Comparison of ENCODE assay signal across 15 cellular contexts in the genomic region with DNA sequence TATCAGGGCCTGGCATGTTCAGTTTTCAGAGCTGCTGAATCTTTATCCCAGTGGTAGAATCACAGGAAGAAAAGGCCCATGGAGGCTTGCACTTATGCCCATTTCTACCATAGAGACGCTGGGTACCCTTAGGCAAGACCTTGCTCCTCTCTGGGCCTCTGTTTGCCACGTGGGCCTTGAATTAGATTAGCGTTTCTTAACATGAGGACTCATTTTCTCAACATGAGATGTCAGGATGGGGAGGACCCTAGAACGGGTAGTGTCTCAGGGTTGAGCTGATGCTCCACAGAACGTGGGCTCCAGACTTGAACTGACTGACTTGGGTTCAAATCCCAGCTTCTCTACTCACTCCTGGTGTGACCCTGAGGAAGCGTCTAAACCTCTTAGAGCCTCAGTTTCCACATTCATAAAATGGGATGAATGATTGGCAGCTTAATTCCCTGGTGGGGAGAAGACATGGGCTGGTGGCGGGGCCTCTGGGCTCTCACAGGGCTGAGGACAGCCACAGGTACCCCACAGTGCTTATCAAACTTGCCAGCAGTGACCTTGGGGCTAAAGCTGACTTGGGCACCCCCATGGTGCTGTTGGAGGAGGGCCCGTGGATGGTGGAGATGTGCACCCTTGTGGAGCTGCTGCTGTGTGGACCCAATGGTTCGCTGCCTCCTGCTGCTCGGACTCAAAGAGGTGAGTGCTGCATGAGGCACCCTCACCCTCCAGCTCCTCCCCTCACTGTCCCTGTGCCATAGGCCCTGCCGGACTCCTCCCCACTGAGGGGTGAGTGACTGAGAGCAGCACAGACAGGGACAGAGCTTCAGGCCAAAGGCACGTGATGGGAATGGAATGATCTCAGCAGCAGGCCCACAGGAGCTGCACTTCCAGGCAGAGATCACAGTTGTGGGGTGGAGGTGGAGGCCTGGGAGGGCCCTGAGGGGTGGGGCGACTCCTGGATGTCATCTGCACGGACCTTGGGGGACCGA. TPM values are rescaled to one million over a fixed set of nuclear protein-coding genes. Genes with fewer than 3 reads are reported as not detected.
A peak's percentile ranks its signal among the peaks of the same experiment; 100 is the strongest.
DNase-seq lines count a peak whose midpoint lies in the region; ATAC-seq and TF ChIP-seq lines count a peak whose summit lies in the region.
"Had no signal": no experiment of that assay in that cellular context is flagged by ENCODE, and none has a peak within 500 bp of the region (broad histone marks: within the 10 kb centered on the region; RNA-seq: fewer than 3 reads in every experiment).

No MANE protein-coding gene starts in this region.

- H3K4me1 ChIP-seq in mucosa of descending colon (ENCODE audit: low read depth) (peaks cover 2% of the 10 kb centered on the region), ovary (ENCODE audit: insufficient read depth) (no peaks in the 10 kb centered on the region)

- DNase-seq in A172 (ENCODE audit: low spot score) (peak; percentile 45), EH (ENCODE audit: low read depth) (peak; percentile 14), left lobe of liver (ENCODE audit: low spot score) (peak; percentile 33), mucosa of descending colon (no peak), NCI-H446 (lab: John Stamatoyannopoulos, UW) (no peak), ovary (no peak), HEK293T (ENCODE audit: extremely low spot score) (no peak)
- DNase-seq in activated CD8-positive, alpha-beta memory T cell treated with anti-CD3 and anti-CD28 coated beads, Interleukin-2, amount 10 ng/mL, durations not matched to agents 7 days and 5 days = peak; percentile 21
- DNase-seq: C1 segment of cervical spinal cord; cerebellar nuclear complex; NCI-H1092; NCI-H524; stimulated activated CD4-positive, alpha-beta T cell treated with anti-CD3 and anti-CD28 coated beads, Interleukin-2, amount 100 ng/mL, for 24 hours had no signal

- ATAC-seq in activated CD8-positive, alpha-beta memory T cell treated with anti-CD3 and anti-CD28 coated beads, Interleukin-2, amount 10 ng/mL, durations not matched to agents 7 days and 5 days = no peak
- ATAC-seq in left lobe of liver (no peak), mucosa of descending colon (no peak)

- peaks cover 8% of the 10 kb centered on the region for H3K9me3 Mint-ChIP-seq in activated CD8-positive, alpha-beta memory T cell treated with anti-CD3 and anti-CD28 coated beads, Interleukin-2, amount 10 ng/mL, durations not matched to agents 7 days and 5 days (ENCODE audit: low read depth)

- peaks cover 8% of the 10 kb centered on the region for H3K36me3 Mint-ChIP-seq in activated CD8-positive, alpha-beta memory T cell treated with anti-CD3 and anti-CD28 coated beads, Interleukin-2, amount 10 ng/mL, durations not matched to agents 7 days and 5 days

- intact Hi-C loops in mucosa of descending colon (cut with DNase I, micrococcal nuclease) (no loop called here), ovary (cut with DNase I) (no loop called here)

- TF ChIP-seq CTCF in mucosa of descending colon (IDR thresholded peaks at IDR 0.05) (no peak), ovary (IDR thresholded peaks at IDR 0.05) (no peak)

- H3K27ac Mint-ChIP-seq in activated CD8-positive, alpha-beta memory T cell treated with anti-CD3 and anti-CD28 coated beads, Interleukin-2, amount 10 ng/mL, durations not matched to agents 7 days and 5 days = no peak overlapping the region

- no peak overlapping the region for H3K27ac ChIP-seq in ovary
- H3K27ac ChIP-seq: esophagus muscularis mucosa, VCaP had no signal

- no peaks in the 10 kb centered on the region for H3K36me3 ChIP-seq in mucosa of descending colon (ENCODE audit: low read depth)
- no peaks in the 10 kb centered on the region for H3K36me3 ChIP-seq in ovary
- H3K36me3 ChIP-seq: esophagus muscularis mucosa had no signal

- H3K4me3 Mint-ChIP-seq in activated CD8-positive, alpha-beta memory T cell treated with anti-CD3 and anti-CD28 coated beads, Interleukin-2, amount 10 ng/mL, durations not matched to agents 7 days and 5 days = no peak overlapping the region

- H3K4me1 Mint-ChIP-seq in activated CD8-positive, alpha-beta memory T cell treated with anti-CD3 and anti-CD28 coated beads, Interleukin-2, amount 10 ng/mL, durations not matched to agents 7 days and 5 days = peaks cover 16% of the 10 kb centered on the region

- no peaks in the 10 kb centered on the region for H3K9me3 ChIP-seq in mucosa of descending colon
- H3K9me3 ChIP-seq in ovary = no peaks in the 10 kb centered on the region
- H3K9me3 ChIP-seq: esophagus muscularis mucosa had no signal

- WGBS in ovary, 3 donors = 79 to 87% (median 79%) methylated on average over 15 of the region's 15 CpGs

- no peaks in the 10 kb centered on the region for H3K27me3 ChIP-seq in ovary

- no peaks in the 10 kb centered on the region for H3K27me3 Mint-ChIP-seq in activated CD8-positive, alpha-beta memory T cell treated with anti-CD3 and anti-CD28 coated beads, Interleukin-2, amount 10 ng/mL, durations not matched to agents 7 days and 5 days

- CTCF ChIA-PET in activated CD8-positive, alpha-beta memory T cell treated with anti-CD3 and anti-CD28 coated beads, Interleukin-2, amount 10 ng/mL, durations not matched to agents 7 days and 5 days (lab: Charles Lee) = interaction anchor here (0.5 to 1.7 kb wide), 6 partner anchors 9 to 120 kb away, joined by 3 to 9 read pairs (median 4); a partner anchor contains a TSS
- CTCF ChIA-PET in HEK293T (lab: Yijun Ruan, JAX) = no interaction called here

- POLR2A ChIA-PET in HEK293T (lab: Yijun Ruan, JAX) = no interaction called here

- TF ChIP-seq POLR2A in ovary (IDR thresholded peaks at IDR 0.05) = no peak

- no peak for TF ChIP-seq EP300 in ovary (IDR thresholded peaks at IDR 0.05)

- no peak overlapping the region for H3K4me3 ChIP-seq in mucosa of descending colon
- no peak overlapping the region for H3K4me3 ChIP-seq in ovary
- H3K4me3 ChIP-seq: esophagus muscularis mucosa had no signal

TF ChIP-seq in HEK293T, 16 proteins besides CTCF, POLR2A, EP300 and RAD21:
- TF ChIP-seq FOXK2 (IDR thresholded peaks at IDR 0.05) (no peak), FOXM1 (IDR thresholded peaks at IDR 0.05; ENCODE audit: borderline replicate concordance) (no peak), ZNF384 (IDR thresholded peaks at IDR 0.05) (no peak), ARNT (IDR thresholded peaks at IDR 0.05) (no peak), FOXA1 (IDR thresholded peaks at IDR 0.05) (no peak), TARDBP (IDR thresholded peaks at IDR 0.05) (no peak), SUZ12 (IDR thresholded peaks at IDR 0.05) (no peak), L3MBTL2 (conservative IDR thresholded peaks at IDR 0.05) (no peak), SP1 (IDR thresholded peaks at IDR 0.05) (no peak)
- TF ChIP-seq, protein P1, sequence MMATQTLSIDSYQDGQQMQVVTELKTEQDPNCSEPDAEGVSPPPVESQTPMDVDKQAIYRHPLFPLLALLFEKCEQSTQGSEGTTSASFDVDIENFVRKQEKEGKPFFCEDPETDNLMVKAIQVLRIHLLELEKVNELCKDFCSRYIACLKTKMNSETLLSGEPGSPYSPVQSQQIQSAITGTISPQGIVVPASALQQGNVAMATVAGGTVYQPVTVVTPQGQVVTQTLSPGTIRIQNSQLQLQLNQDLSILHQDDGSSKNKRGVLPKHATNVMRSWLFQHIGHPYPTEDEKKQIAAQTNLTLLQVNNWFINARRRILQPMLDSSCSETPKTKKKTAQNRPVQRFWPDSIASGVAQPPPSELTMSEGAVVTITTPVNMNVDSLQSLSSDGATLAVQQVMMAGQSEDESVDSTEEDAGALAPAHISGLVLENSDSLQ (IDR thresholded peaks at IDR 0.05) = no peak

RNA-seq across cellular contexts. Expression of a gene that starts 28.2 kb away (rescaled TPM):
- not detected in 2 replicates for total RNA-seq in A172 (2014; rRNA removed; shearing (Covaris generic))
- not detected for total RNA-seq in activated CD8-positive, alpha-beta memory T cell treated with anti-CD3 and anti-CD28 coated beads, Interleukin-2, amount 10 ng/mL, durations not matched to agents 7 days and 5 days
- total RNA-seq in left lobe of liver (not detected), mucosa of descending colon (not detected), ovary (not detected)
- polyA plus RNA-seq in ovary = not detected
- total RNA-seq: esophagus muscularis mucosa had no signal

RNA-seq across cellular contexts. Expression of a gene that starts 31.5 kb away (rescaled TPM):
- not detected in 2 replicates for total RNA-seq in A172 (2014; rRNA removed; shearing (Covaris generic))
- total RNA-seq in activated CD8-positive, alpha-beta memory T cell treated with anti-CD3 and anti-CD28 coated beads, Interleukin-2, amount 10 ng/mL, durations not matched to agents 7 days and 5 days = not detected
- 0.18 TPM for total RNA-seq in left lobe of liver
- total RNA-seq in mucosa of descending colon = not detected
- under 1 TPM in 1 of 7 donors, not detected in 6; 0.26 TPM for total RNA-seq in ovary
- polyA plus RNA-seq in ovary = not detected
- total RNA-seq: esophagus muscularis mucosa had no signal

RNA-seq across cellular contexts. Expression of a gene that starts 55.5 kb away (rescaled TPM):
- total RNA-seq in A172 (2014; rRNA removed; shearing (Covaris generic)) = not detected in 2 replicates
- not detected for total RNA-seq in activated CD8-positive, alpha-beta memory T cell treated with anti-CD3 and anti-CD28 coated beads, Interleukin-2, amount 10 ng/mL, durations not matched to agents 7 days and 5 days
- total RNA-seq in left lobe of liver = not detected
- not detected for total RNA-seq in mucosa of descending colon
- not detected for total RNA-seq in ovary
- polyA plus RNA-seq in ovary = not detected
- total RNA-seq: esophagus muscularis mucosa had no signal

Comparison
In these comparisons a context has a peak if more than half of its experiments do, and no peak if none do; other contexts are left out.
1. DNase-seq: peak in A172 (single experiment), EH (single experiment), activated CD8-positive, alpha-beta memory T cell treated with anti-CD3 and anti-CD28 coated beads, Interleukin-2, amount 10 ng/mL, durations not matched to agents 7 days and 5 days (single experiment) and left lobe of liver (single experiment); none in mucosa of descending colon (0 of 3), NCI-H446 (0 of 2), ovary (0 of 5) and HEK293T (single experiment).